In the genomic region with DNA sequence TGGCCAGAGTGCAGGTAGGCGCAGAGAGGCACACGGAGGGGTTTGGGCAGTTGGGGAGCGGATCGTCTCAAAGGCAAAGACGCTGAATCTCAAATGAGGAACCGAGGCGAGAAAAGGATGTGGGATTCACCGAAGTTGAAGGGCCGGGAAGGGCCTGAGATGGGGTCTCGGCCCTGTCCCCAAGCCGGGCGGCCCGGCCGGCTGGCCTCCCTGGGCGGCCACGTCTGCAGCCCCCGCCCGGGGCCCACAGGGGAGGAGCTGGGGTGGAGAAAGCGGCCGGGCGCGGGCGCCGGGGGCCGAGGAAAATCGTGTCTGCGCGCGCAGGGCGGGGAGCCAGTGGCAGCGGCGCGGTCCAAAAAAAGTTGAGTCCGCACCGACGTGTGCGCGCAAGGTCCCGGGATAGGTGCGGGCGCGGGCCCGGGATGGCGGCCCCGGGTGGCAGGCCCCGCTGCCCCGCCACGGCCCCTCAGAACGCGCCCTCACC, we compare ENCODE assay signal across 1 cellular context.
TF ChIP-seq lines count a peak whose summit lies in the region.

No MANE protein-coding gene starts in this region.

TF ChIP-seq in HepG2, 621 proteins besides CTCF, POLR2A, EP300 and RAD21 (continued from another document and continues in another):
- TF ChIP-seq, protein P1, sequence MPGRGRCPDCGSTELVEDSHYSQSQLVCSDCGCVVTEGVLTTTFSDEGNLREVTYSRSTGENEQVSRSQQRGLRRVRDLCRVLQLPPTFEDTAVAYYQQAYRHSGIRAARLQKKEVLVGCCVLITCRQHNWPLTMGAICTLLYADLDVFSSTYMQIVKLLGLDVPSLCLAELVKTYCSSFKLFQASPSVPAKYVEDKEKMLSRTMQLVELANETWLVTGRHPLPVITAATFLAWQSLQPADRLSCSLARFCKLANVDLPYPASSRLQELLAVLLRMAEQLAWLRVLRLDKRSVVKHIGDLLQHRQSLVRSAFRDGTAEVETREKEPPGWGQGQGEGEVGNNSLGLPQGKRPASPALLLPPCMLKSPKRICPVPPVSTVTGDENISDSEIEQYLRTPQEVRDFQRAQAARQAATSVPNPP (CRISPR knock-in tag; IDR thresholded peaks at IDR 0.05) = no peak
- no peak for TF ChIP-seq NFIC (IDR thresholded peaks at IDR 0.05; ENCODE audit: low read length)
- no peak for TF ChIP-seq RORA (CRISPR knock-in tag; IDR thresholded peaks at IDR 0.05)
- TF ChIP-seq SMARCC2 (IDR thresholded peaks at IDR 0.05) = no peak
- no peak for TF ChIP-seq NONO (IDR thresholded peaks at IDR 0.05)
- no peak; the same call in 1 of the 2 replicates for TF ChIP-seq NONO (CRISPR knock-in tag; conservative IDR thresholded peaks at IDR 0.05)
- no peak for TF ChIP-seq ZNF607 (CRISPR knock-in tag; IDR thresholded peaks at IDR 0.05; ENCODE audit: borderline replicate concordance)
- TF ChIP-seq SP2 (CRISPR knock-in tag; IDR thresholded peaks at IDR 0.05) = no peak
- TF ChIP-seq ZFX (CRISPR knock-in tag; IDR thresholded peaks at IDR 0.05; ENCODE audit: low read depth) = no peak
- no peak for TF ChIP-seq HCFC1 (IDR thresholded peaks at IDR 0.05; ENCODE audit: low read depth, low read length)
- TF ChIP-seq, protein P2, sequence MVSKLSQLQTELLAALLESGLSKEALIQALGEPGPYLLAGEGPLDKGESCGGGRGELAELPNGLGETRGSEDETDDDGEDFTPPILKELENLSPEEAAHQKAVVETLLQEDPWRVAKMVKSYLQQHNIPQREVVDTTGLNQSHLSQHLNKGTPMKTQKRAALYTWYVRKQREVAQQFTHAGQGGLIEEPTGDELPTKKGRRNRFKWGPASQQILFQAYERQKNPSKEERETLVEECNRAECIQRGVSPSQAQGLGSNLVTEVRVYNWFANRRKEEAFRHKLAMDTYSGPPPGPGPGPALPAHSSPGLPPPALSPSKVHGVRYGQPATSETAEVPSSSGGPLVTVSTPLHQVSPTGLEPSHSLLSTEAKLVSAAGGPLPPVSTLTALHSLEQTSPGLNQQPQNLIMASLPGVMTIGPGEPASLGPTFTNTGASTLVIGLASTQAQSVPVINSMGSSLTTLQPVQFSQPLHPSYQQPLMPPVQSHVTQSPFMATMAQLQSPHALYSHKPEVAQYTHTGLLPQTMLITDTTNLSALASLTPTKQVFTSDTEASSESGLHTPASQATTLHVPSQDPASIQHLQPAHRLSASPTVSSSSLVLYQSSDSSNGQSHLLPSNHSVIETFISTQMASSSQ (IDR thresholded peaks at IDR 0.05; ENCODE audit: low read depth) = no peak
- TF ChIP-seq, protein P2 (CRISPR knock-in tag; IDR thresholded peaks at IDR 0.05; ENCODE audit: borderline replicate concordance) = no peak
- TF ChIP-seq ZNF343 (CRISPR knock-in tag; IDR thresholded peaks at IDR 0.05) = no peak
- TF ChIP-seq SNAPC2 (CRISPR knock-in tag; IDR thresholded peaks at IDR 0.05) = no peak
- TF ChIP-seq AGO2 (optimal IDR thresholded peaks at IDR 0.05; ENCODE audit: low read depth, low read length) = peak; percentile 90
- TF ChIP-seq, protein P3, sequence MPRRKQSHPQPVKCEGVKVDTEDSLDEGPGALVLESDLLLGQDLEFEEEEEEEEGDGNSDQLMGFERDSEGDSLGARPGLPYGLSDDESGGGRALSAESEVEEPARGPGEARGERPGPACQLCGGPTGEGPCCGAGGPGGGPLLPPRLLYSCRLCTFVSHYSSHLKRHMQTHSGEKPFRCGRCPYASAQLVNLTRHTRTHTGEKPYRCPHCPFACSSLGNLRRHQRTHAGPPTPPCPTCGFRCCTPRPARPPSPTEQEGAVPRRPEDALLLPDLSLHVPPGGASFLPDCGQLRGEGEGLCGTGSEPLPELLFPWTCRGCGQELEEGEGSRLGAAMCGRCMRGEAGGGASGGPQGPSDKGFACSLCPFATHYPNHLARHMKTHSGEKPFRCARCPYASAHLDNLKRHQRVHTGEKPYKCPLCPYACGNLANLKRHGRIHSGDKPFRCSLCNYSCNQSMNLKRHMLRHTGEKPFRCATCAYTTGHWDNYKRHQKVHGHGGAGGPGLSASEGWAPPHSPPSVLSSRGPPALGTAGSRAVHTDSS (CRISPR knock-in tag; conservative IDR thresholded peaks at IDR 0.05) = no peak
- TF ChIP-seq, protein P4, sequence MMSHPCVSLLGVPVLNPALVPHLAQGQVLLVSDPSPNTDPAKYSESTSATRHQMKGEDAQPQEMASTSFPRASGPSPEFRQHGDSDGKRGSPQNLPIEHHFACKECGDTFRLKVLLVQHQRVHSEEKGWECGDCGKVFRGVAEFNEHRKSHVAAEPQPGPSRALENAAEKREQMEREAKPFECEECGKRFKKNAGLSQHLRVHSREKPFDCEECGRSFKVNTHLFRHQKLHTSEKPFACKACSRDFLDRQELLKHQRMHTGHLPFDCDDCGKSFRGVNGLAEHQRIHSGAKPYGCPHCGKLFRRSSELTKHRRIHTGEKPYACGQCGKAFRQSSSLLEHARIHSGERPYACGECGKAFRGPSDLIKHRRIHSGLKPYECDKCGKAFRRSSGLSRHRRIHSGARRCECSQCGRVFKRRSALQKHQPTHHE (CRISPR knock-in tag; IDR thresholded peaks at IDR 0.05; ENCODE audit: borderline replicate concordance) = 0 out of 2 replicates have a peak, but pooled peaks have one; percentile 41
- TF ChIP-seq ZSCAN22 (CRISPR knock-in tag; IDR thresholded peaks at IDR 0.05) = no peak
- TF ChIP-seq ZNF782 (CRISPR knock-in tag; IDR thresholded peaks at IDR 0.05; ENCODE audit: borderline replicate concordance) = no peak; the same call in none of the 2 replicates
- no peak for TF ChIP-seq TP53 (CRISPR knock-in tag; conservative IDR thresholded peaks at IDR 0.05)
- TF ChIP-seq GATAD2A (CRISPR knock-in tag; IDR thresholded peaks at IDR 0.05) = no peak
- TF ChIP-seq, protein P5, sequence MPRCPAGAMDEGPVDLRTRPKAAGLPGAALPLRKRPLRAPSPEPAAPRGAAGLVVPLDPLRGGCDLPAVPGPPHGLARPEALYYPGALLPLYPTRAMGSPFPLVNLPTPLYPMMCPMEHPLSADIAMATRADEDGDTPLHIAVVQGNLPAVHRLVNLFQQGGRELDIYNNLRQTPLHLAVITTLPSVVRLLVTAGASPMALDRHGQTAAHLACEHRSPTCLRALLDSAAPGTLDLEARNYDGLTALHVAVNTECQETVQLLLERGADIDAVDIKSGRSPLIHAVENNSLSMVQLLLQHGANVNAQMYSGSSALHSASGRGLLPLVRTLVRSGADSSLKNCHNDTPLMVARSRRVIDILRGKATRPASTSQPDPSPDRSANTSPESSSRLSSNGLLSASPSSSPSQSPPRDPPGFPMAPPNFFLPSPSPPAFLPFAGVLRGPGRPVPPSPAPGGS (CRISPR knock-in tag; IDR thresholded peaks at IDR 0.05) = peak; percentile 32; the same call in 1 of the 2 replicates
- TF ChIP-seq, protein P6, sequence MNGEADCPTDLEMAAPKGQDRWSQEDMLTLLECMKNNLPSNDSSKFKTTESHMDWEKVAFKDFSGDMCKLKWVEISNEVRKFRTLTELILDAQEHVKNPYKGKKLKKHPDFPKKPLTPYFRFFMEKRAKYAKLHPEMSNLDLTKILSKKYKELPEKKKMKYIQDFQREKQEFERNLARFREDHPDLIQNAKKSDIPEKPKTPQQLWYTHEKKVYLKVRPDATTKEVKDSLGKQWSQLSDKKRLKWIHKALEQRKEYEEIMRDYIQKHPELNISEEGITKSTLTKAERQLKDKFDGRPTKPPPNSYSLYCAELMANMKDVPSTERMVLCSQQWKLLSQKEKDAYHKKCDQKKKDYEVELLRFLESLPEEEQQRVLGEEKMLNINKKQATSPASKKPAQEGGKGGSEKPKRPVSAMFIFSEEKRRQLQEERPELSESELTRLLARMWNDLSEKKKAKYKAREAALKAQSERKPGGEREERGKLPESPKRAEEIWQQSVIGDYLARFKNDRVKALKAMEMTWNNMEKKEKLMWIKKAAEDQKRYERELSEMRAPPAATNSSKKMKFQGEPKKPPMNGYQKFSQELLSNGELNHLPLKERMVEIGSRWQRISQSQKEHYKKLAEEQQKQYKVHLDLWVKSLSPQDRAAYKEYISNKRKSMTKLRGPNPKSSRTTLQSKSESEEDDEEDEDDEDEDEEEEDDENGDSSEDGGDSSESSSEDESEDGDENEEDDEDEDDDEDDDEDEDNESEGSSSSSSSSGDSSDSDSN (CRISPR knock-in tag; IDR thresholded peaks at IDR 0.05) = peak; percentile 57
- 0 out of 2 replicates have a peak, but pooled peaks have one; percentile 57 for TF ChIP-seq ZNF737 (CRISPR knock-in tag; IDR thresholded peaks at IDR 0.05; ENCODE audit: borderline replicate concordance)
- no peak for TF ChIP-seq FOSL1 (CRISPR knock-in tag; IDR thresholded peaks at IDR 0.05; ENCODE audit: borderline replicate concordance)
- TF ChIP-seq PHB2 (IDR thresholded peaks at IDR 0.05; ENCODE audit: partially characterized antibody) = no peak
- no peak for TF ChIP-seq KAT2B (IDR thresholded peaks at IDR 0.05; ENCODE audit: borderline replicate concordance, low read depth, low read length)
- no peak for TF ChIP-seq CBFB (CRISPR knock-in tag; IDR thresholded peaks at IDR 0.05)
- TF ChIP-seq, protein P7, sequence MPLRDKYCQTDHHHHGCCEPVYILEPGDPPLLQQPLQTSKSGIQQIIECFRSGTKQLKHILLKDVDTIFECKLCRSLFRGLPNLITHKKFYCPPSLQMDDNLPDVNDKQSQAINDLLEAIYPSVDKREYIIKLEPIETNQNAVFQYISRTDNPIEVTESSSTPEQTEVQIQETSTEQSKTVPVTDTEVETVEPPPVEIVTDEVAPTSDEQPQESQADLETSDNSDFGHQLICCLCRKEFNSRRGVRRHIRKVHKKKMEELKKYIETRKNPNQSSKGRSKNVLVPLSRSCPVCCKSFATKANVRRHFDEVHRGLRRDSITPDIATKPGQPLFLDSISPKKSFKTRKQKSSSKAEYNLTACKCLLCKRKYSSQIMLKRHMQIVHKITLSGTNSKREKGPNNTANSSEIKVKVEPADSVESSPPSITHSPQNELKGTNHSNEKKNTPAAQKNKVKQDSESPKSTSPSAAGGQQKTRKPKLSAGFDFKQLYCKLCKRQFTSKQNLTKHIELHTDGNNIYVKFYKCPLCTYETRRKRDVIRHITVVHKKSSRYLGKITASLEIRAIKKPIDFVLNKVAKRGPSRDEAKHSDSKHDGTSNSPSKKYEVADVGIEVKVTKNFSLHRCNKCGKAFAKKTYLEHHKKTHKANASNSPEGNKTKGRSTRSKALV (CRISPR knock-in tag; IDR thresholded peaks at IDR 0.05) = no peak
- no peak for TF ChIP-seq ZNF713 (CRISPR knock-in tag; IDR thresholded peaks at IDR 0.05)
- 0 out of 2 replicates have a peak, but pooled peaks have one; percentile 16 for TF ChIP-seq ISL2 (CRISPR knock-in tag; IDR thresholded peaks at IDR 0.05)
- TF ChIP-seq U2AF2 (IDR thresholded peaks at IDR 0.05; ENCODE audit: low read depth, low read length) = no peak
- TF ChIP-seq THAP11 (CRISPR knock-in tag; IDR thresholded peaks at IDR 0.05) = no peak
- TF ChIP-seq, protein P8, sequence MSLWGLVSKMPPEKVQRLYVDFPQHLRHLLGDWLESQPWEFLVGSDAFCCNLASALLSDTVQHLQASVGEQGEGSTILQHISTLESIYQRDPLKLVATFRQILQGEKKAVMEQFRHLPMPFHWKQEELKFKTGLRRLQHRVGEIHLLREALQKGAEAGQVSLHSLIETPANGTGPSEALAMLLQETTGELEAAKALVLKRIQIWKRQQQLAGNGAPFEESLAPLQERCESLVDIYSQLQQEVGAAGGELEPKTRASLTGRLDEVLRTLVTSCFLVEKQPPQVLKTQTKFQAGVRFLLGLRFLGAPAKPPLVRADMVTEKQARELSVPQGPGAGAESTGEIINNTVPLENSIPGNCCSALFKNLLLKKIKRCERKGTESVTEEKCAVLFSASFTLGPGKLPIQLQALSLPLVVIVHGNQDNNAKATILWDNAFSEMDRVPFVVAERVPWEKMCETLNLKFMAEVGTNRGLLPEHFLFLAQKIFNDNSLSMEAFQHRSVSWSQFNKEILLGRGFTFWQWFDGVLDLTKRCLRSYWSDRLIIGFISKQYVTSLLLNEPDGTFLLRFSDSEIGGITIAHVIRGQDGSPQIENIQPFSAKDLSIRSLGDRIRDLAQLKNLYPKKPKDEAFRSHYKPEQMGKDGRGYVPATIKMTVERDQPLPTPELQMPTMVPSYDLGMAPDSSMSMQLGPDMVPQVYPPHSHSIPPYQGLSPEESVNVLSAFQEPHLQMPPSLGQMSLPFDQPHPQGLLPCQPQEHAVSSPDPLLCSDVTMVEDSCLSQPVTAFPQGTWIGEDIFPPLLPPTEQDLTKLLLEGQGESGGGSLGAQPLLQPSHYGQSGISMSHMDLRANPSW (CRISPR knock-in tag; IDR thresholded peaks at IDR 0.05; ENCODE audit: borderline replicate concordance) = no peak
- no peak for TF ChIP-seq ZEB1 (IDR thresholded peaks at IDR 0.05; ENCODE audit: insufficient replicate concordance, low read depth)
- TF ChIP-seq PCBP1 (IDR thresholded peaks at IDR 0.05; ENCODE audit: borderline replicate concordance, low read depth, low read length) = no peak
- TF ChIP-seq SP5 (CRISPR knock-in tag; IDR thresholded peaks at IDR 0.05; ENCODE audit: borderline replicate concordance, low read depth) = no peak
- TF ChIP-seq TBP (CRISPR knock-in tag; IDR thresholded peaks at IDR 0.05) = no peak
- TF ChIP-seq SRSF9 (IDR thresholded peaks at IDR 0.05; ENCODE audit: borderline replicate concordance, insufficient read depth, low read depth, low read length, poor library complexity, severe bottlenecking) = no peak
- TF ChIP-seq TBL1XR1 (IDR thresholded peaks at IDR 0.05; ENCODE audit: borderline replicate concordance, low read length, partially characterized antibody) = no peak
- TF ChIP-seq, protein P9, sequence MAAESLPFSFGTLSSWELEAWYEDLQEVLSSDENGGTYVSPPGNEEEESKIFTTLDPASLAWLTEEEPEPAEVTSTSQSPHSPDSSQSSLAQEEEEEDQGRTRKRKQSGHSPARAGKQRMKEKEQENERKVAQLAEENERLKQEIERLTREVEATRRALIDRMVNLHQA (CRISPR knock-in tag; IDR thresholded peaks at IDR 0.05) = no peak
- peak; percentile 28; the same call in 1 of the 2 replicates for TF ChIP-seq DNMT1 (CRISPR knock-in tag; IDR thresholded peaks at IDR 0.05)
- TF ChIP-seq ZNF562 (CRISPR knock-in tag; IDR thresholded peaks at IDR 0.05; ENCODE audit: borderline replicate concordance) = no peak
- no peak for TF ChIP-seq ZKSCAN5 (CRISPR knock-in tag; IDR thresholded peaks at IDR 0.05)
- no peak for TF ChIP-seq SRSF4 (IDR thresholded peaks at IDR 0.05; ENCODE audit: low read depth, low read length, poor library complexity, severe bottlenecking)
